20 cellular contexts compared by ENCODE assay signal in the genomic region with DNA sequence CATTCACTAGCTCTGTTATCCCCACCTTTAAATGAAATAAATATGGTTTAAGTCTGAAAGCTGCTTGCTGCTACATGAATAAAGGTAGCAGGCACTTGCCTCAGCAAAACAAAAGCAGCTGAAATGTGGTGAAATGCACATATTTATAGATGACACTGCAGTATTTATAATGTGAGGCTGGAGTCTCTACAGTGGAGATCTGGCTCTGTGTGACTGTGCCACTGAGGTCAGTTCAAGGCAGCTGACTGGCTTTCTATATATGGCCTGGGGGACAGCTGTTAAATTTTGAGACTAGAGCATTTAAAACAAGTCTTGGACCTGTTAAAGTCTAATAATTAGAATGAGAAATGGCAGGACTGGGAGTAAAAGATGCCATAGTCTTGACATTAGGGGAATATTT.
"Had no signal": no experiment of that assay in that cellular context is flagged by ENCODE, and none has a peak within 500 bp of the region (broad histone marks: within the 10 kb centered on the region; RNA-seq: fewer than 3 reads in every experiment).

No MANE protein-coding gene starts in this region.

- ATAC-seq: activated CD4-positive, CD25-positive, alpha-beta regulatory T cell treated with anti-CD3 and anti-CD28 coated beads, Interleukin-2, amount 50 U/mL, for 24 hours; activated naive CD8-positive, alpha-beta T cell treated with anti-CD3 and anti-CD28 coated beads, Interleukin-2, amount 50 U/mL, for 24 hours; effector memory CD8-positive, alpha-beta T cell; gastrocnemius medialis had no signal

- H3K4me1 ChIP-seq: ascending aorta, breast epithelium, gastrocnemius medialis, right atrium auricular region, upper lobe of left lung had no signal

- H2AFZ ChIP-seq: hepatocyte had no signal

- H3K27ac Mint-ChIP-seq: activated naive CD4-positive, alpha-beta T cell treated with anti-CD3 and anti-CD28 coated beads for 36 hours; activated naive CD8-positive, alpha-beta T cell treated with anti-CD3 and anti-CD28 coated beads, Interleukin-2, amount 50 U/mL, for 24 hours; dendritic cell treated with granulocyte-macrophage colony-stimulating factor and Interleukin-4, amounts not matched to agents 40 ng/mL and 50 ng/mL, for 4 days; effector memory CD8-positive, alpha-beta T cell; nephron progenitor cell; stimulated activated naive CD8-positive, alpha-beta T cell treated with anti-CD3 and anti-CD28 coated beads, Interleukin-15, Interleukin-2, amounts not matched to agents 100 ng/mL and 50 ng/mL, for 24 hours; T-helper 2 cell treated with Interferon-gamma antibody and Interleukin-4, amounts not matched to agents 5 μg/mL and 100 μg/mL, for 36 hours had no signal

- H3K27ac ChIP-seq: ascending aorta, breast epithelium, gastrocnemius medialis, hepatocyte, right atrium auricular region, upper lobe of left lung had no signal

- DNase-seq: activated naive CD4-positive, alpha-beta T cell treated with anti-CD3 and anti-CD28 coated beads for 36 hours; activated naive CD8-positive, alpha-beta T cell treated with anti-CD3 and anti-CD28 coated beads, Interleukin-2, amount 50 U/mL, for 24 hours; activated T-cell treated with anti-CD3 and anti-CD28 coated beads for 4 hours; cerebellar nuclear complex; effector memory CD8-positive, alpha-beta T cell; gastrocnemius medialis; islet precursor cell; mammary epithelial cell; mucosa of descending colon; nephron progenitor cell; occipital lobe; upper lobe of left lung had no signal

- H3K9me3 Mint-ChIP-seq: activated naive CD4-positive, alpha-beta T cell treated with anti-CD3 and anti-CD28 coated beads for 36 hours; activated naive CD8-positive, alpha-beta T cell treated with anti-CD3 and anti-CD28 coated beads, Interleukin-2, amount 50 U/mL, for 24 hours; dendritic cell treated with granulocyte-macrophage colony-stimulating factor and Interleukin-4, amounts not matched to agents 40 ng/mL and 50 ng/mL, for 4 days; nephron progenitor cell; stimulated activated naive CD8-positive, alpha-beta T cell treated with anti-CD3 and anti-CD28 coated beads, Interleukin-15, Interleukin-2, amounts not matched to agents 100 ng/mL and 50 ng/mL, for 24 hours; T-helper 2 cell treated with Interferon-gamma antibody and Interleukin-4, amounts not matched to agents 5 μg/mL and 100 μg/mL, for 36 hours had no signal

- H3K27me3 ChIP-seq: ascending aorta, breast epithelium, gastrocnemius medialis, hepatocyte, right atrium auricular region, upper lobe of left lung had no signal

- H3K9me3 ChIP-seq: ascending aorta, breast epithelium, gastrocnemius medialis, mucosa of descending colon, right atrium auricular region, upper lobe of left lung had no signal

- H3K36me3 ChIP-seq: ascending aorta, breast epithelium, gastrocnemius medialis, right atrium auricular region, upper lobe of left lung had no signal

- H3K4me3 Mint-ChIP-seq: activated naive CD4-positive, alpha-beta T cell treated with anti-CD3 and anti-CD28 coated beads for 36 hours; activated naive CD8-positive, alpha-beta T cell treated with anti-CD3 and anti-CD28 coated beads, Interleukin-2, amount 50 U/mL, for 24 hours; dendritic cell treated with granulocyte-macrophage colony-stimulating factor and Interleukin-4, amounts not matched to agents 40 ng/mL and 50 ng/mL, for 4 days; effector memory CD8-positive, alpha-beta T cell; nephron progenitor cell; stimulated activated naive CD8-positive, alpha-beta T cell treated with anti-CD3 and anti-CD28 coated beads, Interleukin-15, Interleukin-2, amounts not matched to agents 100 ng/mL and 50 ng/mL, for 24 hours; T-helper 2 cell treated with Interferon-gamma antibody and Interleukin-4, amounts not matched to agents 5 μg/mL and 100 μg/mL, for 36 hours had no signal

- H3K4me3 ChIP-seq: ascending aorta, breast epithelium, gastrocnemius medialis, hepatocyte, mucosa of descending colon, right atrium auricular region, upper lobe of left lung had no signal

- H3K4me2 ChIP-seq: hepatocyte had no signal

- H3K27me3 Mint-ChIP-seq: activated naive CD8-positive, alpha-beta T cell treated with anti-CD3 and anti-CD28 coated beads, Interleukin-2, amount 50 U/mL, for 24 hours; dendritic cell treated with granulocyte-macrophage colony-stimulating factor and Interleukin-4, amounts not matched to agents 40 ng/mL and 50 ng/mL, for 4 days; effector memory CD8-positive, alpha-beta T cell; stimulated activated naive CD8-positive, alpha-beta T cell treated with anti-CD3 and anti-CD28 coated beads, Interleukin-15, Interleukin-2, amounts not matched to agents 100 ng/mL and 50 ng/mL, for 24 hours had no signal

- H3K79me2 ChIP-seq: hepatocyte had no signal

- H3K4me1 Mint-ChIP-seq: activated naive CD8-positive, alpha-beta T cell treated with anti-CD3 and anti-CD28 coated beads, Interleukin-2, amount 50 U/mL, for 24 hours had no signal
